In the genomic region with DNA sequence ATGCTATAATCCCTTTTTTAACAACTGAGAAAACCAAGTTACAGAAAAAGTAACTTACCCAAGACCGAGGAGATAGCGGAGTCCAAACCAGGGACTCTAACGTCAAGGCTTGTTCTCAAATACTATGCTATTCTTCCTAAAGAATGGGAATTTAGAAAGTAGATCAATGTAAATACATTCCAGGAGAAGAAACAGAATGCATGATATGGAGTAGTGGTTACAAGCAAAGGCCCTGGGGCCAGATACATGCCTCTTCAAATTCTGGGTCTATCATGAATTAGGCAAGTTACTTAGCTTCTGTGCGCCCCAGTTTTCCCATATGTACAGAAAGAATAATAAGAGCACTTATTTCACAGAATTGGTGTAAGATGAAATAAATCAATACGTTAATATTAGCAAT, we compare ENCODE assay signal across 3 cellular contexts.
"Had no signal": no experiment of that assay in that cellular context is flagged by ENCODE, and none has a peak within 500 bp of the region (broad histone marks: within the 10 kb centered on the region; RNA-seq: fewer than 3 reads in every experiment).

No MANE protein-coding gene starts in this region.

- DNase-seq: GDM1, GF-D8 had no signal

- H3K4me3 ChIP-seq: GM12878 had no signal
